ENCODE assay signal across 8 cellular contexts in the genomic region with DNA sequence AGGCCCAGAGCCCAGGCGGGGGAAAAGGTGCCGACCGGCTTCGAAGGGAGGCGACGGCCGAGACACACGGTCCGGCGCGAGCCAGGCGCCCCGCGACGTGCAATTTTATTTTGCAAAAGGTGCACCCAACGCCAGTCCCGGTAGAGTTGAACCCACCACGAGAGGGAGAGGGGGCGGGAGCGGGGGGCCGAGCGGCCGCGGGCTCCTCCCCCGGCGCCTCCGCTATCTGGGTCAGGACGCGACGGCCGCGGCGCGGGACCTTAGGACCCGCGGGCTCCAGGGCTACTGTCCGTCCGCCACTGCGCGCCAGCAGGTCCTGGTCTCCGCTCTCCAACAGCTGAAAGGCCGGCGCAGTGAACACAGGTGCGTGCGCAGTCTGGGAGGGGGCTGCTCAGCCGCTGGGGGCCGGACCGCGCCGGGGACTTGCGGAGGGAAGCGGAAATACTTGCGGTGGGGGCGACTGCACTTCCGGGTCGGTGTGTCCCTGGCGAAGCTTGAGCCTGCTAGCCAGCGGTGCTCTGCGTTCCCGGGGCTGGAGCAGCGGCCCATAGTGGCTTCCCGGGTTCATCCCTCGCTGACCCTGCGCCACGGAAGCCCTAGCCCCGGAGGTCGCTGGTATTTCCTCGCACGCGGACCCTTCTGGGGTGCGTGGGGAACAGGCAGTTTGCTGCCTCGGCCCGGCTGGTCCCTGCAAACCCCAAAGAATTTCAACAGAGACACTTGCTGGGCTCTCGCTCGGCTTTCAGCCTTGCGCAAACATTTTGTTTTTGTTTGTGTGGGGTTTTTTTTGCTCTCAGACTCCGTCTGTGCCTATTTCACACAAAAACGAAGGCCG. TPM values are rescaled to one million over a fixed set of nuclear protein-coding genes. Genes with fewer than 3 reads are reported as not detected.
A peak's percentile ranks its signal among the peaks of the same experiment; 100 is the strongest.
DNase-seq lines count a peak whose midpoint lies in the region; ATAC-seq and TF ChIP-seq lines count a peak whose summit lies in the region.

A gene with protein sequence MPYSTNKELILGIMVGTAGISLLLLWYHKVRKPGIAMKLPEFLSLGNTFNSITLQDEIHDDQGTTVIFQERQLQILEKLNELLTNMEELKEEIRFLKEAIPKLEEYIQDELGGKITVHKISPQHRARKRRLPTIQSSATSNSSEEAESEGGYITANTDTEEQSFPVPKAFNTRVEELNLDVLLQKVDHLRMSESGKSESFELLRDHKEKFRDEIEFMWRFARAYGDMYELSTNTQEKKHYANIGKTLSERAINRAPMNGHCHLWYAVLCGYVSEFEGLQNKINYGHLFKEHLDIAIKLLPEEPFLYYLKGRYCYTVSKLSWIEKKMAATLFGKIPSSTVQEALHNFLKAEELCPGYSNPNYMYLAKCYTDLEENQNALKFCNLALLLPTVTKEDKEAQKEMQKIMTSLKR (plus strand): TSS at position 225 of the 835 bp plus-strand sequence. CDS start 3,991 bp downstream, outside the sequence.

- peak in 2 of 6 experiments; percentile 20 to 25 for TF ChIP-seq CTCF in Peyer's patch (IDR thresholded peaks at IDR 0.05)

- H3K36me3 ChIP-seq in Peyer's patch = peaks cover 0 to 6% (median 0%) of the 10 kb centered on the region in 3 donors

- H3K4me3 Mint-ChIP-seq in IgD-negative memory B cell = peak within 1 kb of the TSS; percentile 91 to 98 (median 94)
- H3K4me3 Mint-ChIP-seq in naive B cell = peak within 1 kb of the TSS; percentile 92 to 99 (median 96)
- peak within 1 kb of the TSS; percentile 93 for H3K4me3 Mint-ChIP-seq in stimulated activated memory B cell treated with anti-CD40 and anti-IgM and Interleukin-4, amounts not matched to agents 10 μg/mL and 1 μg/mL and 100 μg/mL, for 72 hours

- TF ChIP-seq POLR2A in Peyer's patch (IDR thresholded peaks at IDR 0.05) = peak; percentile 69 to 76

- no peaks in the 10 kb centered on the region for H3K9me3 ChIP-seq in Peyer's patch

- no peaks in the 10 kb centered on the region for H3K27me3 ChIP-seq in Peyer's patch

- peak within 1 kb of the TSS; percentile 54 to 93 (median 84) for H3K27ac Mint-ChIP-seq in IgD-negative memory B cell
- peak within 1 kb of the TSS; percentile 90 to 96 (median 94) for H3K27ac Mint-ChIP-seq in naive B cell
- H3K27ac Mint-ChIP-seq in stimulated activated memory B cell treated with anti-CD40 and anti-IgM and Interleukin-4, amounts not matched to agents 10 μg/mL and 1 μg/mL and 100 μg/mL, for 72 hours = peak within 1 kb of the TSS; percentile 92

- peaks cover 12 to 41% (median 26%) of the 10 kb centered on the region in 3 donors for H3K4me1 Mint-ChIP-seq in IgD-negative memory B cell
- H3K4me1 Mint-ChIP-seq in naive B cell = peaks cover 19 to 37% (median 27%) of the 10 kb centered on the region in 3 donors
- H3K4me1 Mint-ChIP-seq in stimulated activated memory B cell treated with anti-CD40 and anti-IgM and Interleukin-4, amounts not matched to agents 10 μg/mL and 1 μg/mL and 100 μg/mL, for 72 hours = peaks cover 26% of the 10 kb centered on the region

- peaks cover 3% of the 10 kb centered on the region for H3K36me3 Mint-ChIP-seq in IgD-negative memory B cell
- H3K36me3 Mint-ChIP-seq in naive B cell = peaks cover 5 to 7% of the 10 kb centered on the region in 2 donors
- peaks cover 6% of the 10 kb centered on the region for H3K36me3 Mint-ChIP-seq in stimulated activated memory B cell treated with anti-CD40 and anti-IgM and Interleukin-4, amounts not matched to agents 10 μg/mL and 1 μg/mL and 100 μg/mL, for 72 hours

- peak within 1 kb of the TSS; percentile 69 to 90 (median 76) for H3K4me3 ChIP-seq in Peyer's patch

- H3K27ac ChIP-seq in Peyer's patch = peak within 1 kb of the TSS; percentile 89 to 93 (median 90)

- H3K4me1 ChIP-seq in Peyer's patch = peaks cover 0 to 31% (median 0%) of the 10 kb centered on the region in 4 donors

- ATAC-seq in GM21528 (IDR thresholded peaks at IDR 0.05; ENCODE audit: low FRiP score, unreplicated experiment) (peak; percentile 94), naive B cell (ENCODE audit: low read depth in 2 of 2) (peak; percentile 90)
- peak; percentile 95 for ATAC-seq in stimulated activated memory B cell treated with anti-CD40 and anti-IgM and Interleukin-4, amounts not matched to agents 10 μg/mL and 1 μg/mL and 100 μg/mL, for 72 hours

- DNase-seq in DMS114 treated with DMSO at 0.1 percent for 48 hours (lab: John Stamatoyannopoulos, UW; ENCODE audit: unreplicated experiment) (peak; percentile 81), Peyer's patch (peak; percentile 86 to 96 (median 93)), activated T-helper 1 cell treated with Interleukin-2 at 50 U/mL for 16 hours (ENCODE audit: low read depth) (peak; percentile 65), fibroblast of gingiva (ENCODE audit: low read depth) (peak; percentile 93), naive B cell (peak; percentile 87)

- H3K9me3 Mint-ChIP-seq in IgD-negative memory B cell = no peaks in the 10 kb centered on the region
- no peaks in the 10 kb centered on the region for H3K9me3 Mint-ChIP-seq in naive B cell
- no peaks in the 10 kb centered on the region for H3K9me3 Mint-ChIP-seq in stimulated activated memory B cell treated with anti-CD40 and anti-IgM and Interleukin-4, amounts not matched to agents 10 μg/mL and 1 μg/mL and 100 μg/mL, for 72 hours

- H3K27me3 Mint-ChIP-seq in IgD-negative memory B cell = no peaks in the 10 kb centered on the region
- no peaks in the 10 kb centered on the region for H3K27me3 Mint-ChIP-seq in naive B cell
- no peaks in the 10 kb centered on the region for H3K27me3 Mint-ChIP-seq in stimulated activated memory B cell treated with anti-CD40 and anti-IgM and Interleukin-4, amounts not matched to agents 10 μg/mL and 1 μg/mL and 100 μg/mL, for 72 hours

RNA-seq across cellular contexts. Expression of the gene that starts here (rescaled TPM):
- polyA plus RNA-seq in IgD-negative memory B cell = 9.8 TPM
- 10 to 100 TPM; 13.2 to 39.0 (median 30.9) TPM for total RNA-seq in Peyer's patch
- polyA plus RNA-seq in naive B cell (ENCODE audit: low read depth in 6 of 6) = 10 to 100 TPM; 13.0 to 24.3 (median 17.1) TPM

Comparison
In these comparisons a context has a peak if more than half of its experiments do, and no peak if none do; other contexts are left out.
1. Peak in every context shown above with its lines: DNase-seq, ATAC-seq, H3K4me3 ChIP-seq and H3K27ac ChIP-seq.